8 cellular contexts compared by ENCODE assay signal in genomic region chr20:40393680-40394079, GRCh38.
"Had no signal": no experiment of that assay in that cellular context is flagged by ENCODE, and none has a peak within 500 bp of the region (broad histone marks: within the 10 kb centered on the region; RNA-seq: fewer than 3 reads in every experiment).

No MANE protein-coding gene starts in this region.

- DNase-seq: GDM1, GF-D8 had no signal

- ATAC-seq: GM12878 had no signal

- FAIRE-seq: G401.6, GM12878, GM12891, GM12892, GM18507, GM19239 had no signal

- H3K4me3 ChIP-seq: GM12878 had no signal
